In the genomic region with DNA sequence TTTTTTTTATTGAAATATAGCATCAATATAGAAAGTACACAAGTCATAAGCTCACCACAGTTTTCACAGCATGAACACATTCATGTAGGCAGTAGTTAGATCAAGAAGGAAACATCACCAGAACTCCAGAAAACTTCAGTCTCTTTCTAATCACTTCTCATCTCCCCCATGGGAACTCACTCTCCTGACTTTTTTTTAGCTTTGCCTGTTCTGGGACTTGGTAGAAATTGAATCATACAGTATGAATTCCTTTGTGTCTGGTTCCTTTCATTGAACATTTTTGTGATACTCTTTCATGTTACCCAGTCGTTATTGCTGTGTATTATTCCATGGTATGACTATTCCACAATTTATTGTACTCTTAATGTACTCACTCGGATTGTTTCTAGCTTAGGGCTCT, we compare ENCODE assay signal across 15 cellular contexts.
DNase-seq lines count a peak whose midpoint lies in the region; ATAC-seq and TF ChIP-seq lines count a peak whose summit lies in the region.
"Had no signal": no experiment of that assay in that cellular context is flagged by ENCODE, and none has a peak within 500 bp of the region (broad histone marks: within the 10 kb centered on the region; RNA-seq: fewer than 3 reads in every experiment).

No MANE protein-coding gene starts in this region.

- peaks cover 4 to 13% of the 10 kb centered on the region in 2 donors for H3K36me3 Mint-ChIP-seq in activated T-cell treated with anti-CD3 and anti-CD28 coated beads, Interleukin-2, amount 50 U/mL, for 72 hours (ENCODE audit: insufficient read depth in 2 of 2)
- H3K36me3 Mint-ChIP-seq in activated T-cell treated with anti-CD3 and anti-CD28 coated beads, Interleukin-2, amount 50 U/mL, for 24 hours (ENCODE audit: low read depth), result peaks cover 50% of the 10 kb centered on the region

- TF ChIP-seq CTCF in brain microvascular endothelial cell (IDR thresholded peaks at IDR 0.05; ENCODE audit: low read depth, low read length, missing control alignments) (no peak), suprapubic skin (IDR thresholded peaks at IDR 0.05) (no peak)

- H3K27me3 Mint-ChIP-seq in activated T-cell treated with anti-CD3 and anti-CD28 coated beads, Interleukin-2, amount 50 U/mL, for 72 hours (ENCODE audit: low read depth), result no peaks in the 10 kb centered on the region
- H3K27me3 Mint-ChIP-seq in activated T-cell treated with anti-CD3 and anti-CD28 coated beads, Interleukin-2, amount 50 U/mL, for 24 hours, result no peaks in the 10 kb centered on the region
- H3K27me3 Mint-ChIP-seq: activated T-helper 17 cell treated with anti-CD3 and anti-CD28 coated beads, Interleukin-2, amount 50 U/mL, for 72 hours; CD4-positive, alpha-beta memory T cell had no signal

- no peak for TF ChIP-seq POLR2A in suprapubic skin (IDR thresholded peaks at IDR 0.05)

- H3K27me3 ChIP-seq in brain microvascular endothelial cell (replicated peaks) (no peaks in the 10 kb centered on the region), suprapubic skin (no peaks in the 10 kb centered on the region)
- H3K27me3 ChIP-seq: SJSA1 had no signal

- H3K4me3 ChIP-seq in brain microvascular endothelial cell (ENCODE audit: low read depth, low read length), result no peak overlapping the region
- no peak overlapping the region for H3K4me3 ChIP-seq in mesodermal cell (ENCODE audit: extremely low read depth, insufficient read depth, low read length, poor library complexity, severe bottlenecking)
- no peak overlapping the region for H3K4me3 ChIP-seq in suprapubic skin
- H3K4me3 ChIP-seq: psoas muscle, SJSA1 had no signal

- no peak overlapping the region for H3K4me3 Mint-ChIP-seq in activated T-cell treated with anti-CD3 and anti-CD28 coated beads, Interleukin-2, amount 50 U/mL, for 72 hours
- no peak overlapping the region for H3K4me3 Mint-ChIP-seq in activated T-cell treated with anti-CD3 and anti-CD28 coated beads, Interleukin-2, amount 50 U/mL, for 24 hours
- H3K4me3 Mint-ChIP-seq: activated T-helper 17 cell treated with anti-CD3 and anti-CD28 coated beads, Interleukin-2, amount 50 U/mL, for 72 hours; CD4-positive, alpha-beta memory T cell had no signal

- H3K4me1 Mint-ChIP-seq in activated T-cell treated with anti-CD3 and anti-CD28 coated beads, Interleukin-2, amount 50 U/mL, for 72 hours (ENCODE audit: low read depth), result no peaks in the 10 kb centered on the region
- no peaks in the 10 kb centered on the region for H3K4me1 Mint-ChIP-seq in activated T-cell treated with anti-CD3 and anti-CD28 coated beads, Interleukin-2, amount 50 U/mL, for 24 hours (ENCODE audit: low read depth)
- H3K4me1 Mint-ChIP-seq: activated T-helper 17 cell treated with anti-CD3 and anti-CD28 coated beads, Interleukin-2, amount 50 U/mL, for 72 hours; CD4-positive, alpha-beta memory T cell had no signal

- no peaks in the 10 kb centered on the region for H3K36me3 ChIP-seq in brain microvascular endothelial cell (replicated peaks)
- no peaks in the 10 kb centered on the region for H3K36me3 ChIP-seq in mesodermal cell (ENCODE audit: control insufficient read depth, insufficient read depth, low read length)
- peaks cover 12% of the 10 kb centered on the region for H3K36me3 ChIP-seq in suprapubic skin
- H3K36me3 ChIP-seq: SJSA1 had no signal

- peak overlapping the region; percentile 78 for H3K27ac Mint-ChIP-seq in activated T-cell treated with anti-CD3 and anti-CD28 coated beads, Interleukin-2, amount 50 U/mL, for 72 hours
- no peak overlapping the region for H3K27ac Mint-ChIP-seq in activated T-cell treated with anti-CD3 and anti-CD28 coated beads, Interleukin-2, amount 50 U/mL, for 24 hours
- H3K27ac Mint-ChIP-seq: activated T-helper 17 cell treated with anti-CD3 and anti-CD28 coated beads, Interleukin-2, amount 50 U/mL, for 72 hours; CD4-positive, alpha-beta memory T cell had no signal

- H3K9me3 Mint-ChIP-seq in activated T-cell treated with anti-CD3 and anti-CD28 coated beads, Interleukin-2, amount 50 U/mL, for 72 hours, result no peaks in the 10 kb centered on the region
- no peaks in the 10 kb centered on the region for H3K9me3 Mint-ChIP-seq in activated T-cell treated with anti-CD3 and anti-CD28 coated beads, Interleukin-2, amount 50 U/mL, for 24 hours
- H3K9me3 Mint-ChIP-seq: activated T-helper 17 cell treated with anti-CD3 and anti-CD28 coated beads, Interleukin-2, amount 50 U/mL, for 72 hours had no signal

- H3K27ac ChIP-seq in brain microvascular endothelial cell (peak overlapping the region; percentile 99), mesodermal cell (ENCODE audit: low read depth, low read length, severe bottlenecking) (peak overlapping the region; percentile 84), suprapubic skin (peak overlapping the region; percentile 14)
- H3K27ac ChIP-seq: psoas muscle, SJSA1 had no signal

- WGBS in mesodermal cell (ENCODE audit: insufficient coverage in 2 of 2), 2 experiments, result no CpG with 5 or more reads among the region's 2 CpGs
- WGBS in suprapubic skin, result 72% methylated on average over 2 of the region's 2 CpGs

- H3K4me1 ChIP-seq in mesodermal cell (ENCODE audit: control insufficient read depth, insufficient read depth, low read length, poor library complexity, severe bottlenecking), result no peaks in the 10 kb centered on the region
- peaks cover 5% of the 10 kb centered on the region for H3K4me1 ChIP-seq in suprapubic skin
- H3K4me1 ChIP-seq: psoas muscle had no signal

- no peak for TF ChIP-seq EP300 in suprapubic skin (IDR thresholded peaks at IDR 0.05)

- H3K9me3 ChIP-seq in mesodermal cell (ENCODE audit: control insufficient read depth, low read length) (no peaks in the 10 kb centered on the region), suprapubic skin (no peaks in the 10 kb centered on the region)
- H3K9me3 ChIP-seq: psoas muscle, SJSA1 had no signal

- in situ Hi-C loops in brain microvascular endothelial cell (cut with HindIII; ENCODE audit: low pct_ligation_motif_present, low sequenced_read_pairs), result no loop called here

- no peak for ATAC-seq in activated T-cell treated with anti-CD3 and anti-CD28 coated beads, Interleukin-2, amount 50 U/mL, for 72 hours (replicated peaks in 1 of 2)
- no peak for ATAC-seq in GM19035 (IDR thresholded peaks at IDR 0.05; ENCODE audit: unreplicated experiment)
- ATAC-seq: activated T-helper 17 cell treated with anti-CD3 and anti-CD28 coated beads, Interleukin-2, amount 50 U/mL, for 72 hours had no signal

- no peak for DNase-seq in activated T-cell treated with anti-CD3 and anti-CD28 coated beads, Interleukin-2, amount 50 U/mL, for 72 hours
- DNase-seq in activated T-cell treated with anti-CD3 and anti-CD28 coated beads, Interleukin-2, amount 50 U/mL, for 24 hours, result no peak
- DNase-seq in brain microvascular endothelial cell (peak; percentile 32), suprapubic skin (ENCODE audit: low spot score in 2 of 2) (no peak), 8988T (no peak), DMS 273 (lab: John Stamatoyannopoulos, UW; ENCODE audit: unreplicated experiment) (no peak)
- DNase-seq: CD4-positive, alpha-beta memory T cell; GF-D8; glutamatergic neuron; NCI-H146; psoas muscle had no signal

Comparison
In these comparisons a context has a peak if more than half of its experiments do, and no peak if none do; other contexts are left out.
1. H3K27ac ChIP-seq: peak in every context shown above with its lines; median percentile 99 in brain microvascular endothelial cell; 84 in mesodermal cell; 14 in suprapubic skin.